In genomic region chr1:102550729-102551384, GRCh38 we compare ENCODE assay signal across 8 cellular contexts.
A peak's percentile ranks its signal among the peaks of the same experiment; 100 is the strongest.
DNase-seq lines count a peak whose midpoint lies in the region; TF ChIP-seq lines count a peak whose summit lies in the region.

No MANE protein-coding gene starts in this region.

- no peak overlapping the region for H3K27ac ChIP-seq in SJCRH30
- H3K27ac ChIP-seq in tibial artery = no peak overlapping the region

- H3K4me3 ChIP-seq in HAP-1 = no peak overlapping the region
- no peak overlapping the region for H3K4me3 ChIP-seq in SJCRH30
- no peak overlapping the region for H3K4me3 ChIP-seq in tibial artery

- H3K36me3 ChIP-seq in HAP-1 (replicated peaks) (no peaks in the 10 kb centered on the region), SJCRH30 (no peaks in the 10 kb centered on the region), tibial artery (no peaks in the 10 kb centered on the region)

- TF ChIP-seq CTCF in tibial artery (IDR thresholded peaks at IDR 0.05) = no peak

- H3K9me3 ChIP-seq in HAP-1 (no peaks in the 10 kb centered on the region), SJCRH30 (replicated peaks) (no peaks in the 10 kb centered on the region), tibial artery (no peaks in the 10 kb centered on the region)

- H3K27me3 ChIP-seq in HAP-1 (ENCODE audit: low read depth) (no peaks in the 10 kb centered on the region), SJCRH30 (no peaks in the 10 kb centered on the region), tibial artery (no peaks in the 10 kb centered on the region)

- H3K4me1 ChIP-seq in HAP-1 (no peaks in the 10 kb centered on the region), SJCRH30 (no peaks in the 10 kb centered on the region), tibial artery (no peaks in the 10 kb centered on the region)

- in situ Hi-C loops in G401 (cut with HindIII; ENCODE audit: low sequenced_read_pairs) = no loop called here
- in situ Hi-C loops in HAP-1 (cut with MboI; ENCODE audit: low sequenced_read_pairs) = loop anchor here (25.0 kb wide), 1 partner anchor 411 kb away; no protein-coding TSS in a partner anchor

- peak; percentile 33 for DNase-seq in G401 (ENCODE audit: low spot score)
- DNase-seq in HAP-1 (ENCODE audit: low spot score in 2 of 2) = peak; percentile 28 to 68
- peak; percentile 43 to 58 for DNase-seq in SJCRH30
- DNase-seq in iPS-NIHi11 (ENCODE audit: low spot score) = peak; percentile 9
- no peak for DNase-seq in NCI-H128 (lab: John Stamatoyannopoulos, UW; ENCODE audit: unreplicated experiment)
- DNase-seq in NCI-H510A (lab: John Stamatoyannopoulos, UW) = no peak
- DNase-seq in tibial artery = no peak
- DNase-seq in NCI-H187 (lab: John Stamatoyannopoulos, UW) = no peak

- intact Hi-C loops in tibial artery (cut with DNase I; ENCODE audit: low total_unique reads) = no loop called here

Comparison
In these comparisons a context has a peak if more than half of its experiments do, and no peak if none do; other contexts are left out.
1. DNase-seq: peak in G401 (single experiment), HAP-1 (2 of 2), SJCRH30 (2 of 2) and iPS-NIHi11 (single experiment); none in NCI-H128 (single experiment), NCI-H510A (single experiment), tibial artery (0 of 2) and NCI-H187 (0 of 2).